ENCODE assay signal across 21 cellular contexts in genomic region chr12:84701041-84701440, GRCh38.
DNase-seq lines count a peak whose midpoint lies in the region; ATAC-seq and TF ChIP-seq lines count a peak whose summit lies in the region.
"Had no signal": no experiment of that assay in that cellular context is flagged by ENCODE, and none has a peak within 500 bp of the region (broad histone marks: within the 10 kb centered on the region; RNA-seq: fewer than 3 reads in every experiment).

No MANE protein-coding gene starts in this region.

- H3F3A ChIP-seq in GM23338 (replicated peaks; ENCODE audit: low read depth), result no peaks in the 10 kb centered on the region

- no peaks in the 10 kb centered on the region for H3K9me3 ChIP-seq in upper lobe of left lung
- H3K9me3 ChIP-seq in osteoblast (ENCODE audit: low read depth, low read length), result no peaks in the 10 kb centered on the region

- H3K9me3 Mint-ChIP-seq in GM23338, result no peaks in the 10 kb centered on the region

- H2AFZ ChIP-seq in GM23338 (0 out of 2 replicates have a peak overlapping the region, but pooled peaks have one; percentile 21), osteoblast (ENCODE audit: low read length) (no peak overlapping the region)

- TF ChIP-seq EP300 in upper lobe of left lung (IDR thresholded peaks at IDR 0.05), result no peak

- H3K27me3 Mint-ChIP-seq in GM23338 (ENCODE audit: insufficient read depth, low read depth, poor library complexity), result no peaks in the 10 kb centered on the region
- H3K27me3 Mint-ChIP-seq: B cell had no signal

- TF ChIP-seq CTCF in GM23338 (conservative IDR thresholded peaks at IDR 0.05; ENCODE audit: low read depth in 2 of 2) (no peak), astrocyte of the spinal cord (IDR thresholded peaks at IDR 0.05; ENCODE audit: low read depth, low read length) (no peak), fibroblast of villous mesenchyme (IDR thresholded peaks at IDR 0.05; ENCODE audit: insufficient read depth, low read depth, low read length) (no peak), upper lobe of left lung (IDR thresholded peaks at IDR 0.05) (no peak), osteoblast (IDR thresholded peaks at IDR 0.05; ENCODE audit: extremely low read depth, low read depth, low read length) (no peak)

- in situ Hi-C loops in astrocyte of the spinal cord (cut with HindIII; ENCODE audit: low sequenced_read_pairs), result no loop called here

- H3K36me3 ChIP-seq in GM23338 (ENCODE audit: insufficient read depth) (no peaks in the 10 kb centered on the region), upper lobe of left lung (no peaks in the 10 kb centered on the region), osteoblast (ENCODE audit: insufficient read depth, low read length) (no peaks in the 10 kb centered on the region)

- H3K4me1 Mint-ChIP-seq in GM23338, result peaks cover 40% of the 10 kb centered on the region
- H3K4me1 Mint-ChIP-seq: B cell, CD14-positive monocyte had no signal

- H3K4me3 ChIP-seq in GM23338 (no peak overlapping the region), astrocyte of the spinal cord (ENCODE audit: low read depth, low read length) (no peak overlapping the region), fibroblast of villous mesenchyme (ENCODE audit: low read depth, low read length) (no peak overlapping the region), upper lobe of left lung (no peak overlapping the region), osteoblast (ENCODE audit: insufficient read depth, low read length) (no peak overlapping the region)
- H3K4me3 ChIP-seq: SK-N-MC had no signal

- H3K4me3 Mint-ChIP-seq in GM23338, result no peak overlapping the region
- H3K4me3 Mint-ChIP-seq: B cell, CD14-positive monocyte had no signal

- H3K4me2 ChIP-seq in GM23338 (no peak overlapping the region), osteoblast (ENCODE audit: insufficient read depth, low read length) (no peak overlapping the region)
- H3K4me2 ChIP-seq: KMS-11 had no signal

- H4K20me1 ChIP-seq in GM23338 (replicated peaks; ENCODE audit: insufficient read depth), result no peaks in the 10 kb centered on the region
- H4K20me1 ChIP-seq in osteoblast (ENCODE audit: insufficient read depth, low read length), result no peaks in the 10 kb centered on the region

- H3K4me1 ChIP-seq in GM23338 (ENCODE audit: insufficient read depth) (peaks cover 40% of the 10 kb centered on the region), upper lobe of left lung (no peaks in the 10 kb centered on the region), osteoblast (ENCODE audit: insufficient read depth, low read length) (no peaks in the 10 kb centered on the region)

- H3K36me3 Mint-ChIP-seq in GM23338 (ENCODE audit: low read depth), result no peaks in the 10 kb centered on the region
- H3K36me3 Mint-ChIP-seq: CD14-positive monocyte had no signal

- no peak overlapping the region for H3K27ac Mint-ChIP-seq in GM23338
- H3K27ac Mint-ChIP-seq: B cell, CD14-positive monocyte had no signal

- H3K27me3 ChIP-seq in GM23338 (ENCODE audit: insufficient read depth), result no peaks in the 10 kb centered on the region
- no peaks in the 10 kb centered on the region for H3K27me3 ChIP-seq in upper lobe of left lung
- no peaks in the 10 kb centered on the region for H3K27me3 ChIP-seq in osteoblast (ENCODE audit: insufficient read depth, low read length)

- H3K27ac ChIP-seq in GM23338 (ENCODE audit: low read depth) (no peak overlapping the region), upper lobe of left lung (no peak overlapping the region), osteoblast (ENCODE audit: low read depth, low read length) (no peak overlapping the region)
- H3K27ac ChIP-seq: KMS-11, SK-N-MC had no signal

- peak; percentile 48 for DNase-seq in AG08395 (ENCODE audit: low spot score)
- DNase-seq in GM23338 (ENCODE audit: low spot score), result no peak
- DNase-seq in astrocyte of the spinal cord (ENCODE audit: low read depth, low spot score), result peak; percentile 6
- peak; percentile 6 for DNase-seq in fibroblast of villous mesenchyme (ENCODE audit: low read depth)
- no peak for DNase-seq in stimulated activated naive CD4-positive, alpha-beta T cell (lab: John Stamatoyannopoulos, UW)
- DNase-seq in upper lobe of left lung, result no peak
- DNase-seq in osteoblast (ENCODE audit: insufficient read length, low spot score, missing footprints), result no peak
- DNase-seq: 8988T, GF-D8, MV-4-11, NCI-H1105 treated with DMSO at 0.1 percent for 48 hours, NCI-H2029 treated with DMSO at 0.1 percent for 48 hours, NCI-H446, NCI-H526 treated with DMSO at 0.1 percent for 48 hours, OCI-M1 had no signal

- no peaks in the 10 kb centered on the region for H3K79me2 ChIP-seq in GM23338 (replicated peaks; ENCODE audit: insufficient read depth)
- no peaks in the 10 kb centered on the region for H3K79me2 ChIP-seq in osteoblast (ENCODE audit: insufficient read depth, low read length)

- no peaks in the 10 kb centered on the region for H3K9me2 ChIP-seq in GM23338 (ENCODE audit: insufficient read depth)

- ATAC-seq in GM23338 (no peak), HG03135 (IDR thresholded peaks at IDR 0.05; ENCODE audit: unreplicated experiment) (no peak), upper lobe of left lung (ENCODE audit: low FRiP score in 2 of 2) (no peak)
- ATAC-seq: Right ventricle myocardium inferior had no signal

- TF ChIP-seq POLR2A in upper lobe of left lung (IDR thresholded peaks at IDR 0.05), result no peak

- WGBS in upper lobe of left lung, 2 donors, result 74 to 77% methylated on average over 3 of the region's 3 CpGs

TF ChIP-seq in GM23338, 12 proteins besides CTCF, POLR2A, EP300 and RAD21 (continues in another document):
- TF ChIP-seq NANOG (IDR thresholded peaks at IDR 0.05; ENCODE audit: borderline replicate concordance), result no peak
- no peak for TF ChIP-seq ETS1 (IDR thresholded peaks at IDR 0.05)
- no peak for TF ChIP-seq CREB1 (CRISPR knock-in tag; IDR thresholded peaks at IDR 0.05; ENCODE audit: low read depth)
- no peak for TF ChIP-seq POLR2AphosphoS5 (IDR thresholded peaks at IDR 0.05; ENCODE audit: low read depth)
- TF ChIP-seq ZNF462 (CRISPR knock-in tag; IDR thresholded peaks at IDR 0.05), result no peak

Comparison
In these comparisons a context has a peak if more than half of its experiments do, and no peak if none do; other contexts are left out.
1. DNase-seq: peak in AG08395 (single experiment), astrocyte of the spinal cord (single experiment) and fibroblast of villous mesenchyme (single experiment); none in GM23338 (single experiment), stimulated activated naive CD4-positive, alpha-beta T cell (0 of 6), upper lobe of left lung (0 of 2) and osteoblast (single experiment).